ENCODE assay signal across 8 cellular contexts in the genomic region with DNA sequence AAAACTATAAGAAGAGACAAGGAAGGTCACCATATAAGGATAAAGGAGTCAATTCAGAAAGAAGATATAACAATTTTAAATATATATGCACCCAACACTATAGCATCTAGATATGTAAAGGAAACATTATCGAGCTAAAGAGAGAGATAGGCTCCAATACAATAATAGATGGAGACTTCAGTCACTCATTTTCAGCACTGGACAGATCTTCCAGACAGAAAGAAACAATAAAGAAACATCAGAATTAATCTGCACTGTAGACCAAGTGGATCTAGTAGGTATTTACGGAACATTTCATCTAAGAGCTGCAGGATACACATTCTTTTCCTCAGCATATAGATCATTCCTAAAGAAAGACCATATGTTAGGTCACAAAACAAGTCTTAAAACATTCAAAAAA.
"Had no signal": no experiment of that assay in that cellular context is flagged by ENCODE, and none has a peak within 500 bp of the region (broad histone marks: within the 10 kb centered on the region; RNA-seq: fewer than 3 reads in every experiment).

No MANE protein-coding gene starts in this region.

- H3K4me1 ChIP-seq: HAP-1 had no signal

- DNase-seq: GM23248, GOT3, H7, IMR-90, KBM-7 had no signal

- H3K9ac ChIP-seq: GM23248, KMS-11 had no signal

- H3K4me3 ChIP-seq: GM23248, HAP-1 had no signal

- H3K9me3 ChIP-seq: HAP-1 had no signal

- H3K27ac ChIP-seq: GM23248, KMS-11 had no signal

- H3K36me3 ChIP-seq: HAP-1 had no signal

- FAIRE-seq: HTR-8/SVneo had no signal
